Comparison of ENCODE assay signal across 16 cellular contexts in genomic region chr2:12613137-12613912, GRCh38.
A peak's percentile ranks its signal among the peaks of the same experiment; 100 is the strongest.
DNase-seq lines count a peak whose midpoint lies in the region; ATAC-seq and TF ChIP-seq lines count a peak whose summit lies in the region.
"Had no signal": no experiment of that assay in that cellular context is flagged by ENCODE, and none has a peak within 500 bp of the region (broad histone marks: within the 10 kb centered on the region; RNA-seq: fewer than 3 reads in every experiment).

No MANE protein-coding gene starts in this region.

- H3K27me3 Mint-ChIP-seq in endothelial cell (ENCODE audit: unreplicated experiment): no peaks in the 10 kb centered on the region
- H3K27me3 Mint-ChIP-seq in activated CD4-positive, alpha-beta T cell treated with anti-CD3 and anti-CD28 coated beads, Interleukin-2, amount 10 ng/mL, durations not matched to agents 24 days and 14 days: peaks cover 5% of the 10 kb centered on the region

- TF ChIP-seq CTCF in endothelial cell (IDR thresholded peaks at IDR 0.05; ENCODE audit: unreplicated experiment) (no peak), smooth muscle cell (IDR thresholded peaks at IDR 0.05; ENCODE audit: borderline replicate concordance, insufficient read depth, poor library complexity, severe bottlenecking) (no peak)

- 74% methylated on average over 8 of the region's 8 CpGs for WGBS in smooth muscle cell (ENCODE audit: low lambda C conversion rate)

- H3K4me3 Mint-ChIP-seq in endothelial cell (ENCODE audit: unreplicated experiment): no peak overlapping the region
- H3K4me3 Mint-ChIP-seq in activated CD4-positive, alpha-beta T cell treated with anti-CD3 and anti-CD28 coated beads, Interleukin-2, amount 10 ng/mL, durations not matched to agents 24 days and 14 days: no peak overlapping the region

- peak overlapping the region; percentile 28 for H3K27ac Mint-ChIP-seq in endothelial cell (ENCODE audit: unreplicated experiment)
- H3K27ac Mint-ChIP-seq in activated CD4-positive, alpha-beta T cell treated with anti-CD3 and anti-CD28 coated beads, Interleukin-2, amount 10 ng/mL, durations not matched to agents 24 days and 14 days: no peak overlapping the region

- peak overlapping the region; percentile 77 for H2AFZ ChIP-seq in smooth muscle cell (ENCODE audit: low read depth)

- no peak overlapping the region for H3K4me2 ChIP-seq in smooth muscle cell
- H3K4me2 ChIP-seq: A549 had no signal

- H3K9me3 Mint-ChIP-seq in endothelial cell (ENCODE audit: unreplicated experiment): no peaks in the 10 kb centered on the region
- peaks cover 8% of the 10 kb centered on the region for H3K9me3 Mint-ChIP-seq in activated CD4-positive, alpha-beta T cell treated with anti-CD3 and anti-CD28 coated beads, Interleukin-2, amount 10 ng/mL, durations not matched to agents 24 days and 14 days

- no peak overlapping the region for H3K9ac ChIP-seq in smooth muscle cell (ENCODE audit: low read depth)

- no peaks in the 10 kb centered on the region for H3K36me3 ChIP-seq in smooth muscle cell (ENCODE audit: low read depth)
- H3K36me3 ChIP-seq: adrenal gland, left lung, SJCRH30, upper lobe of left lung had no signal

- H3F3A ChIP-seq in smooth muscle cell (ENCODE audit: low read depth): no peaks in the 10 kb centered on the region

- no peaks in the 10 kb centered on the region for H3K36me3 Mint-ChIP-seq in endothelial cell (ENCODE audit: low read depth, unreplicated experiment)
- H3K36me3 Mint-ChIP-seq in activated CD4-positive, alpha-beta T cell treated with anti-CD3 and anti-CD28 coated beads, Interleukin-2, amount 10 ng/mL, durations not matched to agents 24 days and 14 days (ENCODE audit: low read depth): no peaks in the 10 kb centered on the region

- H3K4me3 ChIP-seq in smooth muscle cell: no peak overlapping the region
- H3K4me3 ChIP-seq: A549, adrenal gland, dorsolateral prefrontal cortex, left lung, SJCRH30, upper lobe of left lung had no signal

- peaks cover 4% of the 10 kb centered on the region for H3K4me1 ChIP-seq in smooth muscle cell (ENCODE audit: low read depth)
- H3K4me1 ChIP-seq: A549, adrenal gland, left lung, SJCRH30, upper lobe of left lung had no signal

- no peaks in the 10 kb centered on the region for H4K20me1 ChIP-seq in smooth muscle cell (ENCODE audit: low read depth)

- peaks cover 14% of the 10 kb centered on the region for H3K4me1 Mint-ChIP-seq in endothelial cell (ENCODE audit: unreplicated experiment)
- H3K4me1 Mint-ChIP-seq in activated CD4-positive, alpha-beta T cell treated with anti-CD3 and anti-CD28 coated beads, Interleukin-2, amount 10 ng/mL, durations not matched to agents 24 days and 14 days: peaks cover 8% of the 10 kb centered on the region

- H3K9me3 ChIP-seq in smooth muscle cell (replicated peaks; ENCODE audit: low read depth): no peaks in the 10 kb centered on the region
- H3K9me3 ChIP-seq: A549, adrenal gland, left lung, SJCRH30, upper lobe of left lung had no signal

- peak; percentile 9 for DNase-seq in NCI-H82 (lab: John Stamatoyannopoulos, UW)
- no peak for DNase-seq in NCI-H82 treated with DMSO at 0.1 percent for 48 hours (lab: John Stamatoyannopoulos, UW; ENCODE audit: unreplicated experiment)
- peak; percentile 16 for DNase-seq in NCI-H510A treated with DMSO at 0.1 percent for 48 hours (lab: John Stamatoyannopoulos, UW)
- no peak for DNase-seq in endothelial cell (ENCODE audit: low spot score)
- DNase-seq in smooth muscle cell (lab: John Stamatoyannopoulos, UW; ENCODE audit: unreplicated experiment): no peak
- DNase-seq in Kasumi-1 (lab: John Stamatoyannopoulos, UW): no peak
- DNase-seq in left lobe of liver (ENCODE audit: low spot score): no peak
- DNase-seq in activated CD4-positive, alpha-beta T cell treated with anti-CD3 and anti-CD28 coated beads, Interleukin-2, amount 10 ng/mL, durations not matched to agents 24 days and 14 days: no peak
- DNase-seq: adrenal gland, dorsolateral prefrontal cortex, foreskin melanocyte, left lung, NCI-H226, upper lobe of left lung had no signal

- ATAC-seq in left lobe of liver: no peak
- ATAC-seq: A549, left lung had no signal

- intact Hi-C loops in activated CD4-positive, alpha-beta T cell treated with anti-CD3 and anti-CD28 coated beads, Interleukin-2, amount 10 ng/mL, durations not matched to agents 24 days and 14 days (cut with micrococcal nuclease): no loop called here

- H3K27me3 ChIP-seq in smooth muscle cell (ENCODE audit: low read depth): no peaks in the 10 kb centered on the region
- H3K27me3 ChIP-seq: adrenal gland, dorsolateral prefrontal cortex, left lung, SJCRH30, upper lobe of left lung had no signal

- no peak overlapping the region for H3K27ac ChIP-seq in smooth muscle cell (ENCODE audit: low read depth)
- H3K27ac ChIP-seq: A549, adrenal gland, dorsolateral prefrontal cortex, left lung, SJCRH30, upper lobe of left lung had no signal

- no peaks in the 10 kb centered on the region for H3K79me2 ChIP-seq in smooth muscle cell (ENCODE audit: low read depth)

Comparison
In these comparisons a context has a peak if more than half of its experiments do, and no peak if none do; other contexts are left out.
1. DNase-seq: peak in NCI-H82 (single experiment) and NCI-H510A treated with DMSO at 0.1 percent for 48 hours (single experiment); none in NCI-H82 treated with DMSO at 0.1 percent for 48 hours (single experiment), endothelial cell (single experiment), smooth muscle cell (single experiment), Kasumi-1 (0 of 2), left lobe of liver (single experiment) and activated CD4-positive, alpha-beta T cell treated with anti-CD3 and anti-CD28 coated beads, Interleukin-2, amount 10 ng/mL, durations not matched to agents 24 days and 14 days (single experiment).